In the genomic region with DNA sequence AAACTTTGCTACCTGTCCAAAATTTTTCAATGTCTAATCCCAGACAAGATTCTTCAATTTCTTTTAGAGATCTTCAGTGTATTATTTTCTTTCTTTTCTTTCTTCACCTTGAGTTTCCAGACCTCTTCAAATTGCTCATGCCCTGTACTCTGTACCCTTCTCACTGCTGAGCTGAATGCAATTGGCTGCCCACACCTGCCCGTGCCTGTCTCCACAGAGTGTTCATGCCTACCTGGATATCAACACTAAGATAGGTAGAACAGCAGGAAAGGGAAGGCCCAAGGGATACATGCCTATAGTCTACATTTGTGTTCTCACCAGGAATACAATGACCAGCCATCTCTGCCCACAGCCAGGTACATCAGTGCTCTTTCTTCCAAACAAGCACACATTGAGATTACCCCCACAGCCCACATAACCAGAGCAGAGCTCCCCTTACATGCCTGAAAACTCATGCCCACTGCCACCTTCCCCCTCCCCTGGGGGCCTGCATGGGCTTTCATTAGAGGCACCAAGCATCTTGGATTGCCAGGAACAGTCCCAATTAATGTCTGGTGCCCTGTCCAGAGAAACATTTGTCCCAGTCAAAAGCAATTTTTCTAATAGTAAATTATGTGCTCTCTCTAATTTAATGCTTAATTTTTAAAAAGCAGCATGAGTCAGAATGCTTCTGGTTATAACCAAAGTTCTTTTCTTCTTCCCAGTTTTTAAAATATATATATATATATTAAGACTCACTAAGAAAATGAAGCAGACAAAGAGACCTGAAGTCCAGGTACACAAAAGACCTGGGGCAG, we compare ENCODE assay signal across 27 cellular contexts.
"Had no signal": no experiment of that assay in that cellular context is flagged by ENCODE, and none has a peak within 500 bp of the region (broad histone marks: within the 10 kb centered on the region; RNA-seq: fewer than 3 reads in every experiment).

No MANE protein-coding gene starts in this region.

- H3K4me3 ChIP-seq: neural progenitor cell, ovary, psoas muscle, right lobe of liver, sigmoid colon, smooth muscle cell, spleen, stomach, thoracic aorta, thyroid gland, tibial nerve, upper lobe of left lung had no signal

- H3K27ac ChIP-seq: neural progenitor cell, ovary, parathyroid adenoma, psoas muscle, right lobe of liver, sigmoid colon, spleen, stomach, thoracic aorta, thyroid gland, tibial nerve, upper lobe of left lung had no signal

- H3K9ac ChIP-seq: neural progenitor cell, parathyroid adenoma had no signal

- DNase-seq: naive thymus-derived CD4-positive, alpha-beta T cell; natural killer cell; occipital lobe; ovary; posterior cingulate gyrus; psoas muscle; right cardiac atrium; right lobe of liver; sigmoid colon; spleen; stimulated activated CD4-positive, alpha-beta T cell treated with anti-CD3 and anti-CD28 coated beads, Interleukin-12 subunit alpha, Interleukin-12 subunit beta, amount 100 ng/mL, for 4 hours; stimulated activated CD4-positive, alpha-beta T cell treated with anti-CD3 and anti-CD28 coated beads, Interleukin-1b, Interleukin-23, amount 100 ng/mL, for 48 hours; stimulated activated CD4-positive, alpha-beta T cell treated with anti-CD3 and anti-CD28 coated beads, Interleukin-2, amount 100 ng/mL, for 48 hours; stimulated activated CD4-positive, alpha-beta T cell treated with anti-CD3 and anti-CD28 coated beads, Interleukin-4, amount 100 ng/mL, for 24 hours; stimulated activated naive B cell treated with anti-CD40 and anti-IgM and Interleukin-4, amounts not matched to agents 10 μg/mL and 1 μg/mL and 100 μg/mL, for 72 hours; stimulated activated naive CD4-positive, alpha-beta T cell treated with Interleukin-2 at 50 U/mL for 16 hours; stomach; thyroid gland; trophoblast cell; upper lobe of left lung had no signal

- H3K36me3 ChIP-seq: neural progenitor cell, ovary, right lobe of liver, sigmoid colon, spleen, stomach, thoracic aorta, thyroid gland, tibial nerve, upper lobe of left lung had no signal

- H3K4me1 ChIP-seq: neural progenitor cell, parathyroid adenoma, psoas muscle, right lobe of liver, spleen, stomach, thyroid gland, upper lobe of left lung had no signal

- H3K79me2 ChIP-seq: parathyroid adenoma had no signal

- H2AFZ ChIP-seq: neural progenitor cell, parathyroid adenoma had no signal

- FAIRE-seq: urothelium cell line had no signal

- H3K4me2 ChIP-seq: neural progenitor cell, smooth muscle cell had no signal

- H3K9me3 ChIP-seq: ovary, psoas muscle, right lobe of liver, sigmoid colon, spleen, stomach, thoracic aorta, thyroid gland, tibial nerve, upper lobe of left lung had no signal

- ATAC-seq: naive thymus-derived CD4-positive, alpha-beta T cell; natural killer cell; psoas muscle; right cardiac atrium; right lobe of liver; stimulated activated effector memory CD8-positive, alpha-beta T cell treated with anti-CD3 and anti-CD28 coated beads, Interleukin-12 subunit alpha, Interleukin-12 subunit beta, amount 100 ng/mL, for 72 hours; stimulated activated naive B cell treated with anti-CD40 and anti-IgM and Interleukin-4, amounts not matched to agents 10 μg/mL and 1 μg/mL and 100 μg/mL, for 72 hours had no signal

- H3K27me3 ChIP-seq: neural progenitor cell, ovary, right lobe of liver, sigmoid colon, stomach, thyroid gland, tibial nerve, upper lobe of left lung had no signal
